ENCODE assay signal across 27 cellular contexts in the genomic region with DNA sequence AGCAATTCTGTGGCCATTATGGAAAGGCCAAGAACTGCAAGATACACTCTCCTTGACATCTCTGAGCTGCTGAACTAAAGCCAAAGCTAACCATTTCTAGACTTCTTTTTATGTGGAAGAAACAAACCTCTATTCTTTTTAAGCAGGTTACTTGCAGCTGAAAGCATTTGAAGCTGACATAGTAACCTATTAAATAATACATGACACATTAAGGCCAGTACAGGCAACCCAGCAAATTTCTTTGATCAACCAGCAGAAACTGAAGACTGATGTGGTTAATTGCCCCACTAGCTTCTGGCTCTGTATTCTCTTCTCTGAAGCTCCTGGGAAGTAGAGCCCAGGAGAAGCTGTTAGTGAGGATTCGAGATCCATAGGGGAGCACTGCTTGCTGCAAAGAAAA. TPM values are rescaled to one million over a fixed set of nuclear protein-coding genes. Genes with fewer than 3 reads are reported as not detected.
DNase-seq lines count a peak whose midpoint lies in the region; ATAC-seq and TF ChIP-seq lines count a peak whose summit lies in the region.
"Had no signal": no experiment of that assay in that cellular context is flagged by ENCODE, and none has a peak within 500 bp of the region (broad histone marks: within the 10 kb centered on the region; RNA-seq: fewer than 3 reads in every experiment).

No MANE protein-coding gene starts in this region.

- no peak for TF ChIP-seq EP300 in transverse colon (IDR thresholded peaks at IDR 0.05; ENCODE audit: low read depth)

- TF ChIP-seq POLR2A in transverse colon (IDR thresholded peaks at IDR 0.05), result no peak

- no peaks in the 10 kb centered on the region for H3K36me3 ChIP-seq in transverse colon
- H3K36me3 ChIP-seq: heart left ventricle, suprapubic skin, WERI-Rb-1 had no signal

- H3K9me3 ChIP-seq in transverse colon, result no peaks in the 10 kb centered on the region
- H3K9me3 ChIP-seq: A549, heart left ventricle, suprapubic skin had no signal

- H3K4me3 ChIP-seq in transverse colon, result no peak overlapping the region
- H3K4me3 ChIP-seq: A549, heart left ventricle, suprapubic skin had no signal

- no peak overlapping the region for H3K27ac ChIP-seq in transverse colon
- H3K27ac ChIP-seq: A549, heart left ventricle, suprapubic skin, WERI-Rb-1 had no signal

- H3K36me3 Mint-ChIP-seq in naive thymus-derived CD8-positive, alpha-beta T cell, result peaks cover 0 to 3% (median 0%) of the 10 kb centered on the region in 3 donors
- H3K36me3 Mint-ChIP-seq: T-cell had no signal

- no peaks in the 10 kb centered on the region for H3K27me3 Mint-ChIP-seq in naive thymus-derived CD8-positive, alpha-beta T cell
- H3K27me3 Mint-ChIP-seq: effector memory CD8-positive, alpha-beta T cell; T-cell had no signal

- DNase-seq in Caki2 (ENCODE audit: low read depth) (peak; percentile 68), kidney glomerular epithelial cell (lab: John Stamatoyannopoulos, UW) (peak; percentile 87), transverse colon (no peak), T1000 (lab: John Stamatoyannopoulos, UW) (no peak), NCI-H146 treated with DMSO at 0.1 percent for 48 hours (lab: John Stamatoyannopoulos, UW; ENCODE audit: unreplicated experiment) (no peak)
- no peak for DNase-seq in naive thymus-derived CD8-positive, alpha-beta T cell
- DNase-seq: activated CD4-positive, alpha-beta T cell treated with anti-CD3 and anti-CD28 coated beads, Interleukin-2, amount 50 U/mL, for 4 hours; activated naive CD4-positive, alpha-beta T cell; aorta; DMS153; effector memory CD8-positive, alpha-beta T cell; heart left ventricle; Kasumi-1; mammary epithelial cell; NCI-H1105; NCI-H526; OCI-M1; posterior cingulate gyrus; SHP77 treated with DMSO at 0.1 percent for 48 hours; T-cell; WERI-Rb-1 had no signal

- 0 to 60% methylated on average over 1 of the region's 1 CpG for WGBS in transverse colon (ENCODE audit: low coverage in 1 of 2), 2 donors

- no peak for TF ChIP-seq CTCF in transverse colon (IDR thresholded peaks at IDR 0.05)

- H3K9me3 Mint-ChIP-seq in naive thymus-derived CD8-positive, alpha-beta T cell, result no peaks in the 10 kb centered on the region
- H3K9me3 Mint-ChIP-seq: effector memory CD8-positive, alpha-beta T cell; T-cell had no signal

- POLR2A ChIA-PET in naive thymus-derived CD8-positive, alpha-beta T cell (lab: Charles Lee), result no interaction called here

- peak overlapping the region in 1 of 10 donors; percentile 9 for H3K27ac Mint-ChIP-seq in naive thymus-derived CD8-positive, alpha-beta T cell
- H3K27ac Mint-ChIP-seq: CD14-positive monocyte; effector memory CD8-positive, alpha-beta T cell; T-cell had no signal

- no peaks in the 10 kb centered on the region for H3K4me1 ChIP-seq in transverse colon
- H3K4me1 ChIP-seq: A549, suprapubic skin had no signal

- H3K27me3 ChIP-seq in transverse colon, result no peaks in the 10 kb centered on the region
- H3K27me3 ChIP-seq: heart left ventricle, suprapubic skin had no signal

- in situ Hi-C loops in Caki2 (cut with HindIII; ENCODE audit: low pct_unique_long_range_greater_than_20kb, low sequenced_read_pairs), result no loop called here
- in situ Hi-C loops in transverse colon (cut with MboI; ENCODE audit: low pct_ligation_motif_present in 1 of 4, low pct_unique_long_range_greater_than_20kb in 1 of 4, low sequenced_read_pairs in 3 of 4), result no loop called here

- no peaks in the 10 kb centered on the region for H3K4me1 Mint-ChIP-seq in naive thymus-derived CD8-positive, alpha-beta T cell
- H3K4me1 Mint-ChIP-seq: CD14-positive monocyte, T-cell had no signal

- intact Hi-C loops in transverse colon (cut with DNase I; ENCODE audit: low total_unique reads), result no loop called here

- no peak overlapping the region for H3K4me3 Mint-ChIP-seq in naive thymus-derived CD8-positive, alpha-beta T cell
- H3K4me3 Mint-ChIP-seq: CD14-positive monocyte; effector memory CD8-positive, alpha-beta T cell; T-cell had no signal

- ATAC-seq in GM19467 (IDR thresholded peaks at IDR 0.05; ENCODE audit: unreplicated experiment) (peak; percentile 40), HG03139 (IDR thresholded peaks at IDR 0.05; ENCODE audit: unreplicated experiment) (peak; percentile 34)
- no peak for ATAC-seq in naive thymus-derived CD8-positive, alpha-beta T cell
- ATAC-seq: A549; effector memory CD8-positive, alpha-beta T cell; heart left ventricle; T-cell had no signal

RNA-seq across cellular contexts. Expression of a gene that starts 17.4 kb away (rescaled TPM):
- total RNA-seq in Caki2 (2014; rRNA removed; shearing (Covaris generic); ENCODE audit: low replicate concordance), result 0.35 and 4.8 TPM in 2 replicates
- total RNA-seq in transverse colon, result 10 to 100 TPM in 2 of 4 donors, 1 to 10 TPM in 2; 7.5 to 20.1 (median 13.5) TPM
- 10 to 100 TPM; 11.7 to 15.5 TPM for total RNA-seq in naive thymus-derived CD8-positive, alpha-beta T cell
- 10 to 100 TPM; 12.8 to 32.3 (median 16.8) TPM for polyA plus RNA-seq in naive thymus-derived CD8-positive, alpha-beta T cell
- total RNA-seq: HT1080 had no signal

Comparison
In these comparisons a context has a peak if more than half of its experiments do, and no peak if none do; other contexts are left out.
1. DNase-seq: peak in Caki2 (single experiment) and kidney glomerular epithelial cell (single experiment); none in transverse colon (single experiment), naive thymus-derived CD8-positive, alpha-beta T cell (0 of 10), T1000 (single experiment) and NCI-H146 treated with DMSO at 0.1 percent for 48 hours (single experiment).
2. ATAC-seq: peak in GM19467 (single experiment) and HG03139 (single experiment); none in naive thymus-derived CD8-positive, alpha-beta T cell (0 of 2).